Comparison of ENCODE assay signal across 8 cellular contexts in genomic region chr1:34859442-34860200, GRCh38. TPM values are rescaled to one million over a fixed set of nuclear protein-coding genes. Genes with fewer than 3 reads are reported as not detected.
DNase-seq lines count a peak whose midpoint lies in the region; ATAC-seq, FAIRE-seq and TF ChIP-seq lines count a peak whose summit lies in the region.

Gene SMIM12, minus strand, starts transcription at chr1:34859749. Its CDS starts 3,772 bp downstream, at chr1:34855977.

- 0 to 1% methylated on average over 44 to 47 of the region's 47 CpGs for WGBS in pancreas, 2 donors

- TF ChIP-seq CTCF in GM12864 (IDR thresholded peaks at IDR 0.05; ENCODE audit: low read depth, low read length, missing control alignments) (peak; percentile 82), pancreas (IDR thresholded peaks at IDR 0.05) (peak; percentile 67 to 81 (median 78)), tibial artery (IDR thresholded peaks at IDR 0.05) (peak; percentile 77 to 87)

- H3K4me1 ChIP-seq in pancreas = peaks cover 4 to 18% (median 9%) of the 10 kb centered on the region in 3 donors
- peaks cover 0 to 35% (median 28%) of the 10 kb centered on the region in 4 donors for H3K4me1 ChIP-seq in tibial artery

- H3K9me3 ChIP-seq in pancreas (no peaks in the 10 kb centered on the region), tibial artery (no peaks in the 10 kb centered on the region)

- H3K27me3 ChIP-seq in pancreas (no peaks in the 10 kb centered on the region), tibial artery (no peaks in the 10 kb centered on the region)

- peak; percentile 83 for DNase-seq in GM12864 (ENCODE audit: low read depth)
- DNase-seq in NCI-H1105 treated with DMSO at 0.1 percent for 48 hours (lab: John Stamatoyannopoulos, UW) = peak; percentile 91
- peak; percentile 73 to 84 for DNase-seq in SW 1271 (lab: John Stamatoyannopoulos, UW)
- peak; percentile 85 for DNase-seq in activated naive CD8-positive, alpha-beta T cell treated with anti-CD3 and anti-CD28 coated beads, Interleukin-2, amount 50 U/mL, for 16 hours (ENCODE audit: low read depth, low spot score)
- DNase-seq in Right ventricle myocardium inferior (ENCODE audit: missing footprints) = peak; percentile 97
- DNase-seq in pancreas = peak; percentile 93 to 97 (median 94)
- DNase-seq in tibial artery = peak; percentile 93 to 96

- H3K4me3 ChIP-seq in GM12864 (ENCODE audit: low read depth, low read length) (peak within 1 kb of the TSS; percentile 85), pancreas (peak within 1 kb of the TSS; percentile 75 to 98 (median 91)), tibial artery (peak within 1 kb of the TSS; percentile 74 to 95)

- FAIRE-seq in pancreas (lab: Jason Lieb, UNC) = peak; percentile 74

- intact Hi-C loops in Right ventricle myocardium inferior (cut with DNase I) (loop anchor here (5.0 kb wide), 1 partner anchor 173 kb away; the partner anchor contains the start of gene ZMYM6), pancreas (cut with DNase I) (no loop called here), tibial artery (cut with DNase I; ENCODE audit: low total_unique reads) (no loop called here)

- H3K36me3 ChIP-seq in pancreas = peaks cover 0 to 11% (median 7%) of the 10 kb centered on the region in 3 donors
- H3K36me3 ChIP-seq in tibial artery = peaks cover 12 to 15% (median 13%) of the 10 kb centered on the region in 3 donors

- ATAC-seq in HG02642 (IDR thresholded peaks at IDR 0.05; ENCODE audit: poor library complexity, unreplicated experiment) (peak; percentile 96), Right ventricle myocardium inferior (peak; percentile 99), pancreas (peak; percentile 99)

- H3K27ac ChIP-seq in pancreas (peak within 1 kb of the TSS; percentile 58 to 82 (median 62)), tibial artery (peak within 1 kb of the TSS; percentile 80 to 93)

RNA-seq across cellular contexts. Expression of gene SMIM12, which starts in this region (rescaled TPM):
- 40.6 TPM for total RNA-seq in Right ventricle myocardium inferior
- 10 to 100 TPM in 5 of 6 donors, 1 to 10 TPM in 1; 8.3 to 18.5 (median 14.3) TPM for total RNA-seq in pancreas
- polyA plus RNA-seq in pancreas = 10 to 100 TPM in 1 of 2 donors, 1 to 10 TPM in 1; 6.2 to 17.1 TPM

Comparison
In these comparisons a context has a peak if more than half of its experiments do, and no peak if none do; other contexts are left out.
1. Peak in every context shown above with its lines: DNase-seq, ATAC-seq, H3K4me3 ChIP-seq and H3K27ac ChIP-seq.